In genomic region chr7:136064098-136064497, GRCh38 we compare ENCODE assay signal across 32 cellular contexts.
DNase-seq lines count a peak whose midpoint lies in the region; ATAC-seq and TF ChIP-seq lines count a peak whose summit lies in the region.
"Had no signal": no experiment of that assay in that cellular context is flagged by ENCODE, and none has a peak within 500 bp of the region (broad histone marks: within the 10 kb centered on the region; RNA-seq: fewer than 3 reads in every experiment).

No MANE protein-coding gene starts in this region.

- POLR2A ChIA-PET in activated CD4-positive, alpha-beta T cell treated with anti-CD3 and anti-CD28 coated beads for 36 hours (lab: Charles Lee) = interaction anchor here (1.2 kb wide), 1 partner anchor 33 kb away, joined by 4 read pairs; no protein-coding TSS in a partner anchor

- no peak overlapping the region for H3K4me3 Mint-ChIP-seq in activated CD4-positive, alpha-beta T cell treated with anti-CD3 and anti-CD28 coated beads for 36 hours
- H3K4me3 Mint-ChIP-seq: neural crest cell had no signal

- H3K27me3 ChIP-seq in breast epithelium (no peaks in the 10 kb centered on the region), gastrocnemius medialis (no peaks in the 10 kb centered on the region)
- H3K27me3 ChIP-seq: BE2C, colonic mucosa had no signal

- H3K4me1 Mint-ChIP-seq in activated CD4-positive, alpha-beta T cell treated with anti-CD3 and anti-CD28 coated beads for 36 hours = peaks cover 17% of the 10 kb centered on the region
- H3K4me1 Mint-ChIP-seq: neural crest cell had no signal

- H3K27me3 Mint-ChIP-seq in activated CD4-positive, alpha-beta T cell treated with anti-CD3 and anti-CD28 coated beads for 36 hours = peaks cover 3% of the 10 kb centered on the region

- in situ Hi-C loops in gastrocnemius medialis (cut with MboI; ENCODE audit: low sequenced_read_pairs in 4 of 4) = no loop called here

- no peak for TF ChIP-seq CTCF in breast epithelium (IDR thresholded peaks at IDR 0.05)
- TF ChIP-seq CTCF in gastrocnemius medialis (IDR thresholded peaks at IDR 0.05 in 4 of 5, conservative IDR thresholded peaks at IDR 0.05 in 1 of 5) = no peak

- TF ChIP-seq POLR2A in breast epithelium (IDR thresholded peaks at IDR 0.05) = no peak
- TF ChIP-seq POLR2A in gastrocnemius medialis (IDR thresholded peaks at IDR 0.05) = no peak

- H3K4me1 ChIP-seq in mesodermal cell (ENCODE audit: control insufficient read depth, insufficient read depth, low read length, poor library complexity, severe bottlenecking) = no peaks in the 10 kb centered on the region
- H3K4me1 ChIP-seq in breast epithelium = no peaks in the 10 kb centered on the region
- no peaks in the 10 kb centered on the region for H3K4me1 ChIP-seq in gastrocnemius medialis
- H3K4me1 ChIP-seq: BE2C, colonic mucosa, lower lobe of right lung, pancreas had no signal

- H3K4me3 ChIP-seq in mesodermal cell (ENCODE audit: extremely low read depth, insufficient read depth, low read length, poor library complexity, severe bottlenecking) (no peak overlapping the region), breast epithelium (no peak overlapping the region), gastrocnemius medialis (no peak overlapping the region)
- H3K4me3 ChIP-seq: colonic mucosa, lower lobe of right lung, mucosa of descending colon, pancreas had no signal

- H3K27ac Mint-ChIP-seq in activated CD4-positive, alpha-beta T cell treated with anti-CD3 and anti-CD28 coated beads for 36 hours = peak overlapping the region; percentile 40

- H3K27ac ChIP-seq in mesodermal cell (ENCODE audit: low read depth, low read length, severe bottlenecking) (peak overlapping the region; percentile 51), breast epithelium (no peak overlapping the region), gastrocnemius medialis (no peak overlapping the region)
- H3K27ac ChIP-seq: colonic mucosa, lower lobe of right lung, pancreas had no signal

- H3K36me3 ChIP-seq in mesodermal cell (ENCODE audit: control insufficient read depth, insufficient read depth, low read length) = no peaks in the 10 kb centered on the region
- H3K36me3 ChIP-seq in breast epithelium = no peaks in the 10 kb centered on the region
- no peaks in the 10 kb centered on the region for H3K36me3 ChIP-seq in gastrocnemius medialis
- H3K36me3 ChIP-seq: BE2C, colonic mucosa, lower lobe of right lung, pancreas had no signal

- H3K36me3 Mint-ChIP-seq in activated CD4-positive, alpha-beta T cell treated with anti-CD3 and anti-CD28 coated beads for 36 hours (ENCODE audit: low read depth) = no peaks in the 10 kb centered on the region

- intact Hi-C loops in activated CD4-positive, alpha-beta T cell treated with anti-CD3 and anti-CD28 coated beads for 36 hours (cut with DNase I, micrococcal nuclease) = loop anchor here (1.0 to 10.0 kb wide), 4 partner anchors 33 to 1871 kb away; no protein-coding TSS in a partner anchor
- intact Hi-C loops in breast epithelium (cut with DNase I; ENCODE audit: low total_unique reads) (no loop called here), gastrocnemius medialis (cut with DNase I; ENCODE audit: low total_unique reads) (no loop called here)

- peak; percentile 83 for ATAC-seq in activated CD4-positive, alpha-beta T cell treated with anti-CD3 and anti-CD28 coated beads for 36 hours
- ATAC-seq in gastrocnemius medialis (no peak), HG03175 (IDR thresholded peaks at IDR 0.05; ENCODE audit: unreplicated experiment) (no peak)
- ATAC-seq: lower lobe of right lung, mucosa of descending colon, pancreas had no signal

- peak; percentile 14 for DNase-seq in activated CD4-positive, alpha-beta T cell treated with anti-CD3 and anti-CD28 coated beads for 36 hours
- no peak for DNase-seq in activated CD4-positive, alpha-beta T cell treated with anti-CD3 and anti-CD28 coated beads for 1 hour
- DNase-seq in A172 (ENCODE audit: low spot score) (peak; percentile 4), NCI-H82 (lab: John Stamatoyannopoulos, UW) (peak; percentile 87), breast epithelium (ENCODE audit: low spot score in 2 of 2) (no peak), gastrocnemius medialis (no peak)
- DNase-seq: ACHN; activated CD4-positive, alpha-beta T cell treated with anti-CD3 and anti-CD28 coated beads, Interleukin-2, amount 50 U/mL, for 1 hour; activated CD8-positive, alpha-beta memory T cell treated with anti-CD3 and anti-CD28 coated beads, Interleukin-2, amount 50 U/mL, for 48 hours; activated naive CD4-positive, alpha-beta T cell treated with anti-CD3 and anti-CD28 coated beads, Interleukin-2, amount 50 U/mL, for 16 hours; anterior cingulate cortex; BE2C; colonic mucosa; DMS79; effector CD8-positive, alpha-beta T cell; GDM1; head of caudate nucleus; IMR-90; kidney; lower lobe of right lung; mucosa of descending colon; NCI-H1092; NCI-H187 treated with DMSO at 0.1 percent for 48 hours; NCI-H2171 treated with DMSO at 0.1 percent for 48 hours; NCI-H526; pancreas; RPMI8226; stimulated activated CD4-positive, alpha-beta T cell treated with anti-CD3 and anti-CD28 coated beads, Interleukin-2, amount 100 ng/mL, for 24 hours; trophoblast cell had no signal

- WGBS in mesodermal cell (ENCODE audit: insufficient coverage in 2 of 2), 2 experiments = 76 to 86% methylated on average over 3 to 4 of the region's 4 CpGs

- H3K9me3 ChIP-seq in mesodermal cell (ENCODE audit: control insufficient read depth, low read length) (peaks cover 2% of the 10 kb centered on the region), breast epithelium (no peaks in the 10 kb centered on the region), gastrocnemius medialis (no peaks in the 10 kb centered on the region)
- H3K9me3 ChIP-seq: BE2C, colonic mucosa, lower lobe of right lung, mucosa of descending colon, pancreas had no signal

- CTCF ChIA-PET in activated CD4-positive, alpha-beta T cell treated with anti-CD3 and anti-CD28 coated beads for 36 hours (lab: Charles Lee) = interaction anchor here (0.9 kb wide), 1 partner anchor 32 kb away, joined by 3 read pairs; no protein-coding TSS in a partner anchor

- H3K9me3 Mint-ChIP-seq in activated CD4-positive, alpha-beta T cell treated with anti-CD3 and anti-CD28 coated beads for 36 hours (ENCODE audit: low read depth) = no peaks in the 10 kb centered on the region

Comparison
In these comparisons a context has a peak if more than half of its experiments do, and no peak if none do; other contexts are left out.
1. DNase-seq: peak in activated CD4-positive, alpha-beta T cell treated with anti-CD3 and anti-CD28 coated beads for 36 hours (single experiment), A172 (single experiment) and NCI-H82 (single experiment); none in activated CD4-positive, alpha-beta T cell treated with anti-CD3 and anti-CD28 coated beads for 1 hour (single experiment), breast epithelium (0 of 2) and gastrocnemius medialis (0 of 2).
2. intact Hi-C loops: an anchor here in activated CD4-positive, alpha-beta T cell treated with anti-CD3 and anti-CD28 coated beads for 36 hours (1.0 to 10.0 kb wide); none called in breast epithelium and gastrocnemius medialis.